ENCODE assay signal across 8 cellular contexts in the genomic region with DNA sequence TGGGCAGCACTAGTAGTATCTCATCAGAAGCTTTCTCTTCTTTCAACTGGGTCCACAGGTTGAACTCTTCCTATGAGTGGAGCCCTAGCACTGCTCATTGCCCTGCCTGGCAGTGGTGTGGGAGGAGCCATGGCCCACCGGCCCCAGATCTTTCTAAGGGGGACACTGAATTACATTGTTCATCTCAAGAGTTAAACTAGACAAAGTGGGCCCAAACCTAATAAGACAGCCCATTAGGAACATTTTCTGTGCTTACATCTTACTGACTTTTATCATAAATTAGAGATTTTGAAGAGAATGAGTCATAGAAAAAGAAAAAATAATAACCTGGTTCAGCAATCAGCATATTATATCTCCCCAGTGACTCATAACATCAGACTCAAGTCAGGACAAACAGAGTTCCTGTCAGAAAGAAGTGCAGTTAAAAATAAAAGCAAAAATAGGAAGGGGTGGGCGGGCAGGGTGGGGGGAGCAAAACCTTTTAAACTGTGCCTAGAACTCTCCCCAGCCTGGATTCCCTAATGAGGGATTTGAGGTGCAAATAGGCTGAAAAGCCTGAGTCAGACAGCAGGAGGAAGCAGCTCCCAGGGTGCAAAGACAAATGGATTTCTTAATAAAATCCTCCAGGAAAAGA.
DNase-seq lines count a peak whose midpoint lies in the region; ATAC-seq and TF ChIP-seq lines count a peak whose summit lies in the region.

No MANE protein-coding gene starts in this region.

- no peaks in the 10 kb centered on the region for H3K36me3 Mint-ChIP-seq in CD4-positive, CD25-positive, alpha-beta regulatory T cell
- H3K36me3 Mint-ChIP-seq in activated CD4-positive, alpha-beta memory T cell treated with anti-CD3 and anti-CD28 coated beads for 36 hours: no peaks in the 10 kb centered on the region

- TF ChIP-seq CTCF in thoracic aorta (IDR thresholded peaks at IDR 0.05): no peak

- CTCF ChIA-PET in activated CD4-positive, alpha-beta memory T cell treated with anti-CD3 and anti-CD28 coated beads for 36 hours (lab: Charles Lee): interaction anchor here (0.9 to 2.7 kb wide), 4 partner anchors 20 to 166 kb away, joined by 4 to 14 read pairs (median 5); a partner anchor contains a TSS

- peaks cover 37% of the 10 kb centered on the region for H3K4me1 ChIP-seq in CD4-positive, CD25-positive, alpha-beta regulatory T cell (ENCODE audit: control insufficient read depth, insufficient read depth, low read length, poor library complexity, severe bottlenecking)
- peaks cover 17 to 22% of the 10 kb centered on the region in 2 donors for H3K4me1 ChIP-seq in thoracic aorta (ENCODE audit: control insufficient read depth in 1 of 2, low read depth in 2 of 2)

- H3K4me3 ChIP-seq in CD4-positive, CD25-positive, alpha-beta regulatory T cell (ENCODE audit: low read depth, low read length): peak overlapping the region; percentile 49
- no peak overlapping the region for H3K4me3 ChIP-seq in thoracic aorta

- peak in 2 of 3 donors; percentile 17 to 73 for DNase-seq in CD4-positive, CD25-positive, alpha-beta regulatory T cell
- peak; percentile 52 for DNase-seq in activated CD4-positive, alpha-beta memory T cell treated with anti-CD3 and anti-CD28 coated beads for 36 hours
- DNase-seq in hepatic stellate cell (ENCODE audit: low spot score) (peak; percentile 47), thoracic aorta (ENCODE audit: low spot score) (no peak), NCI-H524 (lab: John Stamatoyannopoulos, UW) (no peak), RPMI8226 (no peak), SIG-M5 (lab: John Stamatoyannopoulos, UW) (no peak)

- intact Hi-C loops in activated CD4-positive, alpha-beta memory T cell treated with anti-CD3 and anti-CD28 coated beads for 36 hours (cut with micrococcal nuclease): loop anchor here (1.0 to 5.0 kb wide), 6 partner anchors 51 to 452 kb away; a partner anchor contains a TSS

- peak overlapping the region; percentile 67 for H3K27ac ChIP-seq in CD4-positive, CD25-positive, alpha-beta regulatory T cell (ENCODE audit: insufficient read depth, low read length, poor library complexity, severe bottlenecking)
- H3K27ac ChIP-seq in thoracic aorta: peak overlapping the region in 1 of 2 donors; percentile 60

- peaks cover 0 to 2% (median 0%) of the 10 kb centered on the region in 7 donors for H3K9me3 Mint-ChIP-seq in CD4-positive, CD25-positive, alpha-beta regulatory T cell
- no peaks in the 10 kb centered on the region for H3K9me3 Mint-ChIP-seq in activated CD4-positive, alpha-beta memory T cell treated with anti-CD3 and anti-CD28 coated beads for 36 hours

- ATAC-seq in CD4-positive, CD25-positive, alpha-beta regulatory T cell (ENCODE audit: low read depth in 2 of 2): peak; percentile 79 to 82
- peak; percentile 55 for ATAC-seq in HG02870 (IDR thresholded peaks at IDR 0.05; ENCODE audit: unreplicated experiment)
- ATAC-seq in thoracic aorta (ENCODE audit: insufficient number of reproducible peaks, low FRiP score, low read depth): peak; percentile 61

- POLR2A ChIA-PET in activated CD4-positive, alpha-beta memory T cell treated with anti-CD3 and anti-CD28 coated beads for 36 hours (lab: Charles Lee): interaction anchor here (0.6 to 1.4 kb wide), 5 partner anchors 21 to 654 kb away, joined by 3 to 6 read pairs (median 3); a partner anchor contains a TSS

- peak overlapping the region; percentile 89 to 94 (median 94) for H3K27ac Mint-ChIP-seq in CD4-positive, CD25-positive, alpha-beta regulatory T cell
- H3K27ac Mint-ChIP-seq in activated CD4-positive, alpha-beta memory T cell treated with anti-CD3 and anti-CD28 coated beads for 36 hours: peak overlapping the region; percentile 80

- H3K27me3 ChIP-seq in CD4-positive, CD25-positive, alpha-beta regulatory T cell (ENCODE audit: control insufficient read depth, insufficient read depth, low read length): no peaks in the 10 kb centered on the region
- no peaks in the 10 kb centered on the region for H3K27me3 ChIP-seq in thoracic aorta (replicated peaks; ENCODE audit: insufficient read depth)

- no peaks in the 10 kb centered on the region for H3K27me3 Mint-ChIP-seq in CD4-positive, CD25-positive, alpha-beta regulatory T cell
- H3K27me3 Mint-ChIP-seq in activated CD4-positive, alpha-beta memory T cell treated with anti-CD3 and anti-CD28 coated beads for 36 hours: no peaks in the 10 kb centered on the region

- H3K4me3 Mint-ChIP-seq in CD4-positive, CD25-positive, alpha-beta regulatory T cell: peak overlapping the region; percentile 33 to 85 (median 65)
- peak overlapping the region; percentile 21 for H3K4me3 Mint-ChIP-seq in activated CD4-positive, alpha-beta memory T cell treated with anti-CD3 and anti-CD28 coated beads for 36 hours

- no peaks in the 10 kb centered on the region for H3K36me3 ChIP-seq in CD4-positive, CD25-positive, alpha-beta regulatory T cell (ENCODE audit: control insufficient read depth, insufficient read depth, low read length)
- H3K36me3 ChIP-seq in thoracic aorta: no peaks in the 10 kb centered on the region

- H3K9me3 ChIP-seq in CD4-positive, CD25-positive, alpha-beta regulatory T cell (ENCODE audit: control insufficient read depth in 2 of 2, low read length in 2 of 2): no peaks in the 10 kb centered on the region
- H3K9me3 ChIP-seq in thoracic aorta: no peaks in the 10 kb centered on the region

- peaks cover 35 to 53% (median 45%) of the 10 kb centered on the region in 4 donors for H3K4me1 Mint-ChIP-seq in CD4-positive, CD25-positive, alpha-beta regulatory T cell
- peaks cover 40% of the 10 kb centered on the region for H3K4me1 Mint-ChIP-seq in activated CD4-positive, alpha-beta memory T cell treated with anti-CD3 and anti-CD28 coated beads for 36 hours (ENCODE audit: low read depth)

Comparison
In these comparisons a context has a peak if more than half of its experiments do, and no peak if none do; other contexts are left out.
1. DNase-seq: peak in CD4-positive, CD25-positive, alpha-beta regulatory T cell (2 of 3), activated CD4-positive, alpha-beta memory T cell treated with anti-CD3 and anti-CD28 coated beads for 36 hours (single experiment) and hepatic stellate cell (single experiment); none in thoracic aorta (single experiment), NCI-H524 (0 of 2), RPMI8226 (single experiment) and SIG-M5 (single experiment).
2. Peak in every context shown above with its lines, with median percentiles within 50 percentile points of each other: ATAC-seq.